1 cellular context compared by ENCODE assay signal in genomic region chr11:65083834-65084597, GRCh38.
TF ChIP-seq lines count a peak whose summit lies in the region.

Gene CDCA5, minus strand, starts transcription at chr11:65084040. Its CDS starts 62 bp downstream, at chr11:65083978.
Gene ZFPL1, plus strand, starts transcription at chr11:65084222. Its CDS starts 477 bp downstream, at chr11:65084699.

TF ChIP-seq in HepG2, 621 proteins besides CTCF, POLR2A, EP300 and RAD21 (continued from another document and continues in another):
- 0 out of 2 replicates have a peak, but pooled peaks have one; percentile 57 for TF ChIP-seq ZBTB4 (CRISPR knock-in tag; IDR thresholded peaks at IDR 0.05; ENCODE audit: borderline replicate concordance)
- TF ChIP-seq ZNF441 (CRISPR knock-in tag; IDR thresholded peaks at IDR 0.05; ENCODE audit: borderline replicate concordance): no peak
- TF ChIP-seq TBL1XR1 (IDR thresholded peaks at IDR 0.05; ENCODE audit: borderline replicate concordance, low read length, partially characterized antibody): no peak
- TF ChIP-seq RBM22 (optimal IDR thresholded peaks at IDR 0.05; ENCODE audit: low read length): no peak
- no peak for TF ChIP-seq ISL2 (CRISPR knock-in tag; IDR thresholded peaks at IDR 0.05)
- 0 out of 2 replicates have a peak, but pooled peaks have one; percentile 80 for TF ChIP-seq KLF9 (CRISPR knock-in tag; IDR thresholded peaks at IDR 0.05; ENCODE audit: low read depth)
- peak; percentile 89 for TF ChIP-seq ZFX (CRISPR knock-in tag; IDR thresholded peaks at IDR 0.05; ENCODE audit: low read depth)
- TF ChIP-seq SP4 (CRISPR knock-in tag; IDR thresholded peaks at IDR 0.05): peak; percentile 98
- TF ChIP-seq ZBTB26 (CRISPR knock-in tag; IDR thresholded peaks at IDR 0.05; ENCODE audit: borderline replicate concordance): peak; percentile 56; the same call in 1 of the 2 replicates
- TF ChIP-seq ARNT2 (CRISPR knock-in tag; IDR thresholded peaks at IDR 0.05; ENCODE audit: low read depth): peak; percentile 95
- TF ChIP-seq MXI1 (IDR thresholded peaks at IDR 0.05; ENCODE audit: borderline replicate concordance, low read depth, low read length): peak; percentile 94; the same call in 2 of the 3 replicates
- no peak for TF ChIP-seq ATF2 (CRISPR knock-in tag; IDR thresholded peaks at IDR 0.05)
- peak; percentile 99; the same call in 1 of the 2 replicates for TF ChIP-seq ZNF713 (CRISPR knock-in tag; IDR thresholded peaks at IDR 0.05)
- peak; percentile 57; the same call in 1 of the 2 replicates for TF ChIP-seq SNAPC5 (CRISPR knock-in tag; IDR thresholded peaks at IDR 0.05; ENCODE audit: borderline replicate concordance)
- 0 out of 2 replicates have a peak, but pooled peaks have one; percentile 32 for TF ChIP-seq BHLHE40 (IDR thresholded peaks at IDR 0.05; ENCODE audit: low read length)
- TF ChIP-seq RERE (CRISPR knock-in tag; IDR thresholded peaks at IDR 0.05; ENCODE audit: low read depth): no peak
- TF ChIP-seq ZNF784 (CRISPR knock-in tag; IDR thresholded peaks at IDR 0.05; ENCODE audit: borderline replicate concordance): peak; percentile 25; the same call in 1 of the 2 replicates
- no peak for TF ChIP-seq CHD4 (IDR thresholded peaks at IDR 0.05; ENCODE audit: borderline replicate concordance, low read length)
- peak; percentile 72 for TF ChIP-seq FOXA3 (CRISPR knock-in tag; IDR thresholded peaks at IDR 0.05)
- TF ChIP-seq THAP11 (CRISPR knock-in tag; IDR thresholded peaks at IDR 0.05): peak; percentile 95
- TF ChIP-seq ATF1 (CRISPR knock-in tag; IDR thresholded peaks at IDR 0.05): peak; percentile 99
- peak; percentile 87 for TF ChIP-seq SPEN (CRISPR knock-in tag; IDR thresholded peaks at IDR 0.05; ENCODE audit: low read depth)
- peak; percentile 99 for TF ChIP-seq CREB1 (IDR thresholded peaks at IDR 0.05)
- peak; percentile 100 for TF ChIP-seq CREB1 (CRISPR knock-in tag; IDR thresholded peaks at IDR 0.05)
- peak; percentile 97 for TF ChIP-seq KDM2A (CRISPR knock-in tag; IDR thresholded peaks at IDR 0.05; ENCODE audit: borderline replicate concordance, low read depth)
- TF ChIP-seq MEF2D (CRISPR knock-in tag; IDR thresholded peaks at IDR 0.05): peak; percentile 59
- no peak for TF ChIP-seq ZFP37 (CRISPR knock-in tag; IDR thresholded peaks at IDR 0.05; ENCODE audit: borderline replicate concordance)
- TF ChIP-seq SRSF4 (IDR thresholded peaks at IDR 0.05; ENCODE audit: low read depth, low read length, poor library complexity, severe bottlenecking): no peak
- TF ChIP-seq ZNF513 (CRISPR knock-in tag; conservative IDR thresholded peaks at IDR 0.05): no peak
- TF ChIP-seq SYNCRIP (IDR thresholded peaks at IDR 0.05; ENCODE audit: insufficient read depth, low read depth, low read length): no peak
- TF ChIP-seq MYPOP (CRISPR knock-in tag; IDR thresholded peaks at IDR 0.05): peak; percentile 65; the same call in 1 of the 2 replicates
- no peak for TF ChIP-seq ZKSCAN1 (IDR thresholded peaks at IDR 0.05; ENCODE audit: low read length)
- peak; percentile 86 for TF ChIP-seq ELF3 (CRISPR knock-in tag; IDR thresholded peaks at IDR 0.05)
- TF ChIP-seq ZNF737 (CRISPR knock-in tag; IDR thresholded peaks at IDR 0.05; ENCODE audit: borderline replicate concordance): no peak
- no peak for TF ChIP-seq LCORL (IDR thresholded peaks at IDR 0.05)
- peak; percentile 14; the same call in 1 of the 2 replicates for TF ChIP-seq LCORL (CRISPR knock-in tag; IDR thresholded peaks at IDR 0.05)
- peak; percentile 33; the same call in 1 of the 2 replicates for TF ChIP-seq ESRRA (CRISPR knock-in tag; IDR thresholded peaks at IDR 0.05; ENCODE audit: low read depth)
- TF ChIP-seq NCOA5 (CRISPR knock-in tag; IDR thresholded peaks at IDR 0.05): no peak
- TF ChIP-seq ZFY (CRISPR knock-in tag; IDR thresholded peaks at IDR 0.05): peak; percentile 88
- TF ChIP-seq DZIP1 (CRISPR knock-in tag; IDR thresholded peaks at IDR 0.05): no peak
- no peak for TF ChIP-seq PRDM4 (CRISPR knock-in tag; IDR thresholded peaks at IDR 0.05; ENCODE audit: borderline replicate concordance)
